Comparison of ENCODE assay signal across 20 cellular contexts in the genomic region with DNA sequence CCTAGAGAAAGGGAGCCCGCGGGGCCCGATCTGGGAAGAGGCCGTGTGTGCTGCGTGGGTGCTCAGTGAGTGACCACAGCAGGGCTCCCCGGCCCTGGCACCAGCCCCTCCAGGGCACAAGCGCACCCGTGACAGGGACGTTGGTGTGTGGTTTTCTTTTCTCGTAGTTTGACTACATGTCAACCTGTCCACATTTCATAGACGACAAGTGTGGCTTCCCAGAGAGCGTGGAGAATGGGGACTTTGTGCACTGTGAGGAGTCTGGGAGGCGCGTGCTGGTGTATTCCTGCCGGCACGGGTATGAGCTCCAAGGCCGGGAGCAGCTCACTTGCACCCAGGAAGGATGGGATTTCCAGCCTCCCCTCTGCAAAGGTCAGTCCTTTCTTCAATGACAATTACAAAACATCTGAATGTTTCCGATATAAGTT.
"Had no signal": no experiment of that assay in that cellular context is flagged by ENCODE, and none has a peak within 500 bp of the region (broad histone marks: within the 10 kb centered on the region; RNA-seq: fewer than 3 reads in every experiment).

No MANE protein-coding gene starts in this region.

- DNase-seq: activated CD4-positive, alpha-beta T cell treated with anti-CD3 and anti-CD28 coated beads for 48 hours; activated CD4-positive, CD25-positive, alpha-beta regulatory T cell; activated gamma-delta T cell treated with Interleukin-2 at 50 U/mL for 16 hours; effector CD8-positive, alpha-beta T cell; gastrocnemius medialis; left ventricle myocardium superior; naive thymus-derived CD8-positive, alpha-beta T cell; stimulated activated CD4-positive, alpha-beta T cell treated with anti-CD3 and anti-CD28 coated beads, Interleukin-12 subunit alpha, Interleukin-12 subunit beta, amount 100 ng/mL, for 4 hours; stimulated activated CD4-positive, alpha-beta T cell treated with anti-CD3 and anti-CD28 coated beads, Interleukin-1b, Interleukin-23, amount 100 ng/mL, for 48 hours; stimulated activated naive CD8-positive, alpha-beta T cell treated with anti-CD3 and anti-CD28 coated beads, Interleukin-15, Interleukin-2, amounts not matched to agents 100 U/mL and 50 U/mL, for 24 hours; substantia nigra; T-helper 9 cell had no signal

- H3K4me3 ChIP-seq: gastrocnemius medialis, transverse colon, vagina had no signal

- H3K4me1 ChIP-seq: gastrocnemius medialis, parathyroid adenoma, vagina had no signal

- H3K4me1 Mint-ChIP-seq: memory B cell had no signal

- H3K27me3 Mint-ChIP-seq: activated naive CD8-positive, alpha-beta T cell; dendritic cell treated with granulocyte-macrophage colony-stimulating factor and Interleukin-4, amounts not matched to agents 40 ng/mL and 50 ng/mL, for 4 days; memory B cell; naive thymus-derived CD8-positive, alpha-beta T cell had no signal

- H3K27me3 ChIP-seq: gastrocnemius medialis, transverse colon, vagina had no signal

- H3K9me3 ChIP-seq: gastrocnemius medialis, transverse colon, vagina had no signal

- H3K9me3 Mint-ChIP-seq: activated T-helper 1 cell treated with anti-CD3 and anti-CD28 coated beads, Interleukin-12 subunit alpha, Interleukin-12 subunit beta, Interleukin-2, Interleukin-4 antibody, amounts not matched to agents 30 ng/mL and 10 ng/mL and 1 ng/mL, durations not matched to agents 14 hours and 24 hours and 36 hours; dendritic cell treated with granulocyte-macrophage colony-stimulating factor and Interleukin-4, amounts not matched to agents 40 ng/mL and 50 ng/mL, for 4 days; memory B cell; naive thymus-derived CD8-positive, alpha-beta T cell had no signal

- H3K4me3 Mint-ChIP-seq: activated naive CD8-positive, alpha-beta T cell; activated T-helper 1 cell treated with anti-CD3 and anti-CD28 coated beads, Interleukin-12 subunit alpha, Interleukin-12 subunit beta, Interleukin-2, Interleukin-4 antibody, amounts not matched to agents 30 ng/mL and 10 ng/mL and 1 ng/mL, durations not matched to agents 14 hours and 24 hours and 36 hours; dendritic cell treated with granulocyte-macrophage colony-stimulating factor and Interleukin-4, amounts not matched to agents 40 ng/mL and 50 ng/mL, for 4 days; memory B cell; naive thymus-derived CD8-positive, alpha-beta T cell had no signal

- H3K27ac ChIP-seq: gastrocnemius medialis, parathyroid adenoma, transverse colon, vagina had no signal

- H3K36me3 ChIP-seq: gastrocnemius medialis, transverse colon, vagina had no signal

- H3K27ac Mint-ChIP-seq: activated naive CD8-positive, alpha-beta T cell; activated T-helper 1 cell treated with anti-CD3 and anti-CD28 coated beads, Interleukin-12 subunit alpha, Interleukin-12 subunit beta, Interleukin-2, Interleukin-4 antibody, amounts not matched to agents 30 ng/mL and 10 ng/mL and 1 ng/mL, durations not matched to agents 14 hours and 24 hours and 36 hours; dendritic cell treated with granulocyte-macrophage colony-stimulating factor and Interleukin-4, amounts not matched to agents 40 ng/mL and 50 ng/mL, for 4 days; memory B cell; naive thymus-derived CD8-positive, alpha-beta T cell had no signal

- H3K36me3 Mint-ChIP-seq: activated naive CD8-positive, alpha-beta T cell; memory B cell; naive thymus-derived CD8-positive, alpha-beta T cell had no signal

- ATAC-seq: esophagus mucosa; gastrocnemius medialis; left ventricle myocardium superior; naive thymus-derived CD8-positive, alpha-beta T cell; stimulated activated naive CD8-positive, alpha-beta T cell treated with anti-CD3 and anti-CD28 coated beads, Interleukin-15, Interleukin-2, amounts not matched to agents 100 U/mL and 50 U/mL, for 24 hours had no signal
